1 cellular context compared by ENCODE assay signal in the genomic region with DNA sequence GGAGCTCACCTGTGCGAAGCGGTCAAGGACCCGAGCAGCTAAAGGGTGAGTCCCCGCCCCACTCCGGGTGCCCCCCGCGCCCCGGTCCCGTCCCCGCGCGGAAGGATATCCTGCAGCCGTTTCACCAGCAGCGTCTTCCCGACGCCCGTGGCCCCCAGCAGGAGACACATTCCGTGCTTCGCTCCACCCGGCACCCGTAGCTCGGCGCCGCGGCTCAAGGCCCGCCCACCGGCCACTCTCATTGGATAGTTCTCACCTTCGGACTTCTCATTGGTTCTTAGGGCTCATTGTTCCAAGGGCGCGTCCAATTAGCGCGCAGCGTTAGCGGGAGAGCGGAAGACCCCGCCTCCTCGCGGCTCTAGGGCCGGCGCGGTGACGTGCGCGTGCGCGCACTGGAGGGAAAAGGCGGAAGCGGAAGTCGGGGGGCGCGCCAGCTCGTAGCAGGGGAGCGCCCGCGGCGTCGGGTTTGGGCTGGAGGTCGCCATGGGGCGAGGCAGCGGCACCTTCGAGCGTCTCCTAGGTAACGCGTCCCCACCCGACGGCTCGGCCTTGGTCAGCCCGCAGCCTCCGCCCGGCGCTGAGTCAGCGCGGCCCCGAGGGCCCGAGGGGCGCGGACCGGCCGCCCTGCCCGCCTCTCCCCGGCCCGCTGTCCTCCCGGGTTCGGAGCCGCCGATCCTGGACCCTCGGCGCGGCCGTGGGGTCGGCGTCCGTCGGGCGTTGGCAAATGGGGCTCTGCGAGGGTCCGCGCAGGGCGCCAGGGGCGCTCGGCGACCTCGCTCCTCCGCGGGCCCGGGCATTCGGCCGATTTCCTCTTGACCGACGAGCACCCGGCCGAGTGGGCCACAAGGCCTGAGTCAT.
TF ChIP-seq lines count a peak whose summit lies in the region.

A gene with protein sequence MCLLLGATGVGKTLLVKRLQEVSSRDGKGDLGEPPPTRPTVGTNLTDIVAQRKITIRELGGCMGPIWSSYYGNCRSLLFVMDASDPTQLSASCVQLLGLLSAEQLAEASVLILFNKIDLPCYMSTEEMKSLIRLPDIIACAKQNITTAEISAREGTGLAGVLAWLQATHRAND (minus strand): TSS at position 214 of the 858 bp plus-strand sequence. CDS start 44 bp downstream, at position 170.
A gene with protein sequence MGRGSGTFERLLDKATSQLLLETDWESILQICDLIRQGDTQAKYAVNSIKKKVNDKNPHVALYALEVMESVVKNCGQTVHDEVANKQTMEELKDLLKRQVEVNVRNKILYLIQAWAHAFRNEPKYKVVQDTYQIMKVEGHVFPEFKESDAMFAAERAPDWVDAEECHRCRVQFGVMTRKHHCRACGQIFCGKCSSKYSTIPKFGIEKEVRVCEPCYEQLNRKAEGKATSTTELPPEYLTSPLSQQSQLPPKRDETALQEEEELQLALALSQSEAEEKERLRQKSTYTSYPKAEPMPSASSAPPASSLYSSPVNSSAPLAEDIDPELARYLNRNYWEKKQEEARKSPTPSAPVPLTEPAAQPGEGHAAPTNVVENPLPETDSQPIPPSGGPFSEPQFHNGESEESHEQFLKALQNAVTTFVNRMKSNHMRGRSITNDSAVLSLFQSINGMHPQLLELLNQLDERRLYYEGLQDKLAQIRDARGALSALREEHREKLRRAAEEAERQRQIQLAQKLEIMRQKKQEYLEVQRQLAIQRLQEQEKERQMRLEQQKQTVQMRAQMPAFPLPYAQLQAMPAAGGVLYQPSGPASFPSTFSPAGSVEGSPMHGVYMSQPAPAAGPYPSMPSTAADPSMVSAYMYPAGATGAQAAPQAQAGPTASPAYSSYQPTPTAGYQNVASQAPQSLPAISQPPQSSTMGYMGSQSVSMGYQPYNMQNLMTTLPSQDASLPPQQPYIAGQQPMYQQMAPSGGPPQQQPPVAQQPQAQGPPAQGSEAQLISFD (plus strand): TSS at position 428 of the 858 bp plus-strand sequence. CDS start 56 bp downstream, at position 484.

TF ChIP-seq in HepG2, 621 proteins besides CTCF, POLR2A, EP300 and RAD21 (continued from another document and continues in another):
- TF ChIP-seq NFE2L1 (CRISPR knock-in tag; IDR thresholded peaks at IDR 0.05; ENCODE audit: borderline replicate concordance) (no peak), SMARCC2 (IDR thresholded peaks at IDR 0.05) (no peak), NFYB (CRISPR knock-in tag; IDR thresholded peaks at IDR 0.05) (peak; percentile 99), ZNF484 (CRISPR knock-in tag; IDR thresholded peaks at IDR 0.05; ENCODE audit: borderline replicate concordance, low read depth) (no peak; the same call in 1 of the 2 replicates), NFKB2 (CRISPR knock-in tag; IDR thresholded peaks at IDR 0.05; ENCODE audit: borderline replicate concordance) (no peak; the same call in 1 of the 2 replicates), SAFB2 (CRISPR knock-in tag; IDR thresholded peaks at IDR 0.05; ENCODE audit: borderline replicate concordance, low read depth) (peak; percentile 63; the same call in 1 of the 2 replicates), ZNF720 (CRISPR knock-in tag; IDR thresholded peaks at IDR 0.05) (no peak), ZNF124 (CRISPR knock-in tag; IDR thresholded peaks at IDR 0.05) (0 out of 2 replicates have a peak, but pooled peaks have one; percentile 53), ZNF816 (CRISPR knock-in tag; IDR thresholded peaks at IDR 0.05; ENCODE audit: borderline replicate concordance) (0 out of 2 replicates have a peak, but pooled peaks have one; percentile 27), KLF15 (CRISPR knock-in tag; IDR thresholded peaks at IDR 0.05; ENCODE audit: borderline replicate concordance) (no peak), SRSF4 (IDR thresholded peaks at IDR 0.05; ENCODE audit: low read depth, low read length, poor library complexity, severe bottlenecking) (no peak), ZNF747 (CRISPR knock-in tag; IDR thresholded peaks at IDR 0.05; ENCODE audit: borderline replicate concordance) (peak; percentile 4; the same call in 1 of the 2 replicates), MIXL1 (CRISPR knock-in tag; IDR thresholded peaks at IDR 0.05) (peak; percentile 72), ZZZ3 (CRISPR knock-in tag; IDR thresholded peaks at IDR 0.05; ENCODE audit: borderline replicate concordance) (peak; percentile 68), NFIB (CRISPR knock-in tag; IDR thresholded peaks at IDR 0.05; ENCODE audit: borderline replicate concordance) (no peak), ETV6 (CRISPR knock-in tag; conservative IDR thresholded peaks at IDR 0.05) (0 out of 2 replicates have a peak, but pooled peaks have one; percentile 10), ZNF343 (CRISPR knock-in tag; IDR thresholded peaks at IDR 0.05) (peak; percentile 67), ZNF24 (IDR thresholded peaks at IDR 0.05) (no peak), CC2D1A (CRISPR knock-in tag; IDR thresholded peaks at IDR 0.05) (no peak), ZBTB3 (CRISPR knock-in tag; IDR thresholded peaks at IDR 0.05; ENCODE audit: borderline replicate concordance, low read depth) (0 out of 2 replicates have a peak, but pooled peaks have one; percentile 49), ZNF780A (CRISPR knock-in tag; IDR thresholded peaks at IDR 0.05) (no peak), PHB2 (IDR thresholded peaks at IDR 0.05; ENCODE audit: partially characterized antibody) (no peak), HIVEP1 (CRISPR knock-in tag; IDR thresholded peaks at IDR 0.05) (peak; percentile 88), ZNF749 (CRISPR knock-in tag; IDR thresholded peaks at IDR 0.05; ENCODE audit: borderline replicate concordance) (no peak), NR2C2 (CRISPR knock-in tag; IDR thresholded peaks at IDR 0.05; ENCODE audit: borderline replicate concordance) (peak; percentile 87), ZKSCAN8 (CRISPR knock-in tag; IDR thresholded peaks at IDR 0.05; ENCODE audit: borderline replicate concordance) (0 out of 2 replicates have a peak, but pooled peaks have one; percentile 35), TBX2 (CRISPR knock-in tag; IDR thresholded peaks at IDR 0.05; ENCODE audit: borderline replicate concordance) (peak; percentile 60; the same call in 1 of the 2 replicates), HNRNPL (IDR thresholded peaks at IDR 0.05; ENCODE audit: low read depth, low read length) (0 out of 2 replicates have a peak, but pooled peaks have one; percentile 54), TBP (CRISPR knock-in tag; IDR thresholded peaks at IDR 0.05) (no peak), ZSCAN9 (CRISPR knock-in tag; IDR thresholded peaks at IDR 0.05; ENCODE audit: borderline replicate concordance) (no peak; the same call in 1 of the 2 replicates), SIN3B (IDR thresholded peaks at IDR 0.05; ENCODE audit: low read length) (peak; percentile 45; the same call in 1 of the 2 replicates), RXRA (CRISPR knock-in tag; IDR thresholded peaks at IDR 0.05) (peak; percentile 62; the same call in 1 of the 2 replicates), ZNF777 (CRISPR knock-in tag; IDR thresholded peaks at IDR 0.05) (peak; percentile 97), NFRKB (IDR thresholded peaks at IDR 0.05) (no peak), MTF2 (CRISPR knock-in tag; IDR thresholded peaks at IDR 0.05; ENCODE audit: borderline replicate concordance) (no peak; the same call in 1 of the 2 replicates)
- TF ChIP-seq, protein P1, sequence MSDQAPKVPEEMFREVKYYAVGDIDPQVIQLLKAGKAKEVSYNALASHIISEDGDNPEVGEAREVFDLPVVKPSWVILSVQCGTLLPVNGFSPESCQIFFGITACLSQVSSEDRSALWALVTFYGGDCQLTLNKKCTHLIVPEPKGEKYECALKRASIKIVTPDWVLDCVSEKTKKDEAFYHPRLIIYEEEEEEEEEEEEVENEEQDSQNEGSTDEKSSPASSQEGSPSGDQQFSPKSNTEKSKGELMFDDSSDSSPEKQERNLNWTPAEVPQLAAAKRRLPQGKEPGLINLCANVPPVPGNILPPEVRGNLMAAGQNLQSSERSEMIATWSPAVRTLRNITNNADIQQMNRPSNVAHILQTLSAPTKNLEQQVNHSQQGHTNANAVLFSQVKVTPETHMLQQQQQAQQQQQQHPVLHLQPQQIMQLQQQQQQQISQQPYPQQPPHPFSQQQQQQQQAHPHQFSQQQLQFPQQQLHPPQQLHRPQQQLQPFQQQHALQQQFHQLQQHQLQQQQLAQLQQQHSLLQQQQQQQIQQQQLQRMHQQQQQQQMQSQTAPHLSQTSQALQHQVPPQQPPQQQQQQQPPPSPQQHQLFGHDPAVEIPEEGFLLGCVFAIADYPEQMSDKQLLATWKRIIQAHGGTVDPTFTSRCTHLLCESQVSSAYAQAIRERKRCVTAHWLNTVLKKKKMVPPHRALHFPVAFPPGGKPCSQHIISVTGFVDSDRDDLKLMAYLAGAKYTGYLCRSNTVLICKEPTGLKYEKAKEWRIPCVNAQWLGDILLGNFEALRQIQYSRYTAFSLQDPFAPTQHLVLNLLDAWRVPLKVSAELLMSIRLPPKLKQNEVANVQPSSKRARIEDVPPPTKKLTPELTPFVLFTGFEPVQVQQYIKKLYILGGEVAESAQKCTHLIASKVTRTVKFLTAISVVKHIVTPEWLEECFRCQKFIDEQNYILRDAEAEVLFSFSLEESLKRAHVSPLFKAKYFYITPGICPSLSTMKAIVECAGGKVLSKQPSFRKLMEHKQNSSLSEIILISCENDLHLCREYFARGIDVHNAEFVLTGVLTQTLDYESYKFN (CRISPR knock-in tag; conservative IDR thresholded peaks at IDR 0.05): peak; percentile 40
- TF ChIP-seq, protein P2, sequence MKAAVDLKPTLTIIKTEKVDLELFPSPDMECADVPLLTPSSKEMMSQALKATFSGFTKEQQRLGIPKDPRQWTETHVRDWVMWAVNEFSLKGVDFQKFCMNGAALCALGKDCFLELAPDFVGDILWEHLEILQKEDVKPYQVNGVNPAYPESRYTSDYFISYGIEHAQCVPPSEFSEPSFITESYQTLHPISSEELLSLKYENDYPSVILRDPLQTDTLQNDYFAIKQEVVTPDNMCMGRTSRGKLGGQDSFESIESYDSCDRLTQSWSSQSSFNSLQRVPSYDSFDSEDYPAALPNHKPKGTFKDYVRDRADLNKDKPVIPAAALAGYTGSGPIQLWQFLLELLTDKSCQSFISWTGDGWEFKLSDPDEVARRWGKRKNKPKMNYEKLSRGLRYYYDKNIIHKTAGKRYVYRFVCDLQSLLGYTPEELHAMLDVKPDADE (CRISPR knock-in tag; IDR thresholded peaks at IDR 0.05): peak; percentile 60; the same call in 1 of the 2 replicates
- TF ChIP-seq, protein P3, sequence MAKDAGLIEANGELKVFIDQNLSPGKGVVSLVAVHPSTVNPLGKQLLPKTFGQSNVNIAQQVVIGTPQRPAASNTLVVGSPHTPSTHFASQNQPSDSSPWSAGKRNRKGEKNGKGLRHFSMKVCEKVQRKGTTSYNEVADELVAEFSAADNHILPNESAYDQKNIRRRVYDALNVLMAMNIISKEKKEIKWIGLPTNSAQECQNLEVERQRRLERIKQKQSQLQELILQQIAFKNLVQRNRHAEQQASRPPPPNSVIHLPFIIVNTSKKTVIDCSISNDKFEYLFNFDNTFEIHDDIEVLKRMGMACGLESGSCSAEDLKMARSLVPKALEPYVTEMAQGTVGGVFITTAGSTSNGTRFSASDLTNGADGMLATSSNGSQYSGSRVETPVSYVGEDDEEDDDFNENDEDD (CRISPR knock-in tag; IDR thresholded peaks at IDR 0.05; ENCODE audit: borderline replicate concordance): no peak; the same call in 1 of the 2 replicates
- TF ChIP-seq, protein P4, sequence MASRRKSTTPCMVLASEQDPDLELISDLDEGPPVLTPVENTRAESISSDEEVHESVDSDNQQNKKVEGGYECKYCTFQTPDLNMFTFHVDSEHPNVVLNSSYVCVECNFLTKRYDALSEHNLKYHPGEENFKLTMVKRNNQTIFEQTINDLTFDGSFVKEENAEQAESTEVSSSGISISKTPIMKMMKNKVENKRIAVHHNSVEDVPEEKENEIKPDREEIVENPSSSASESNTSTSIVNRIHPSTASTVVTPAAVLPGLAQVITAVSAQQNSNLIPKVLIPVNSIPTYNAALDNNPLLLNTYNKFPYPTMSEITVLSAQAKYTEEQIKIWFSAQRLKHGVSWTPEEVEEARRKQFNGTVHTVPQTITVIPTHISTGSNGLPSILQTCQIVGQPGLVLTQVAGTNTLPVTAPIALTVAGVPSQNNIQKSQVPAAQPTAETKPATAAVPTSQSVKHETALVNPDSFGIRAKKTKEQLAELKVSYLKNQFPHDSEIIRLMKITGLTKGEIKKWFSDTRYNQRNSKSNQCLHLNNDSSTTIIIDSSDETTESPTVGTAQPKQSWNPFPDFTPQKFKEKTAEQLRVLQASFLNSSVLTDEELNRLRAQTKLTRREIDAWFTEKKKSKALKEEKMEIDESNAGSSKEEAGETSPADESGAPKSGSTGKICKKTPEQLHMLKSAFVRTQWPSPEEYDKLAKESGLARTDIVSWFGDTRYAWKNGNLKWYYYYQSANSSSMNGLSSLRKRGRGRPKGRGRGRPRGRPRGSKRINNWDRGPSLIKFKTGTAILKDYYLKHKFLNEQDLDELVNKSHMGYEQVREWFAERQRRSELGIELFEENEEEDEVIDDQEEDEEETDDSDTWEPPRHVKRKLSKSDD (CRISPR knock-in tag; IDR thresholded peaks at IDR 0.05; ENCODE audit: low read depth): no peak
- TF ChIP-seq, protein P5, sequence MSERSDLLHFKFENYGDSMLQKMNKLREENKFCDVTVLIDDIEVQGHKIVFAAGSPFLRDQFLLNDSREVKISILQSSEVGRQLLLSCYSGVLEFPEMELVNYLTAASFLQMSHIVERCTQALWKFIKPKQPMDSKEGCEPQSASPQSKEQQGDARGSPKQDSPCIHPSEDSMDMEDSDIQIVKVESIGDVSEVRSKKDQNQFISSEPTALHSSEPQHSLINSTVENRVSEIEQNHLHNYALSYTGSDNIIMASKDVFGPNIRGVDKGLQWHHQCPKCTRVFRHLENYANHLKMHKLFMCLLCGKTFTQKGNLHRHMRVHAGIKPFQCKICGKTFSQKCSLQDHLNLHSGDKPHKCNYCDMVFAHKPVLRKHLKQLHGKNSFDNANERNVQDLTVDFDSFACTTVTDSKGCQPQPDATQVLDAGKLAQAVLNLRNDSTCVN (CRISPR knock-in tag; IDR thresholded peaks at IDR 0.05; ENCODE audit: borderline replicate concordance): no peak; the same call in 1 of the 2 replicates
- TF ChIP-seq, protein P6, sequence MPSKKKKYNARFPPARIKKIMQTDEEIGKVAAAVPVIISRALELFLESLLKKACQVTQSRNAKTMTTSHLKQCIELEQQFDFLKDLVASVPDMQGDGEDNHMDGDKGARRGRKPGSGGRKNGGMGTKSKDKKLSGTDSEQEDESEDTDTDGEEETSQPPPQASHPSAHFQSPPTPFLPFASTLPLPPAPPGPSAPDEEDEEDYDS (CRISPR knock-in tag; IDR thresholded peaks at IDR 0.05): peak; percentile 85
- TF ChIP-seq, protein P7, sequence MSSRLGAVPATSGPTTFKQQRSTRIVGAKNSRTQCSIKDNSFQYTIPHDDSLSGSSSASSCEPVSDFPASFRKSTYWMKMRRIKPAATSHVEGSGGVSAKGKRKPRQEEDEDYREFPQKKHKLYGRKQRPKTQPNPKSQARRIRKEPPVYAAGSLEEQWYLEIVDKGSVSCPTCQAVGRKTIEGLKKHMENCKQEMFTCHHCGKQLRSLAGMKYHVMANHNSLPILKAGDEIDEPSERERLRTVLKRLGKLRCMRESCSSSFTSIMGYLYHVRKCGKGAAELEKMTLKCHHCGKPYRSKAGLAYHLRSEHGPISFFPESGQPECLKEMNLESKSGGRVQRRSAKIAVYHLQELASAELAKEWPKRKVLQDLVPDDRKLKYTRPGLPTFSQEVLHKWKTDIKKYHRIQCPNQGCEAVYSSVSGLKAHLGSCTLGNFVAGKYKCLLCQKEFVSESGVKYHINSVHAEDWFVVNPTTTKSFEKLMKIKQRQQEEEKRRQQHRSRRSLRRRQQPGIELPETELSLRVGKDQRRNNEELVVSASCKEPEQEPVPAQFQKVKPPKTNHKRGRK (CRISPR knock-in tag; IDR thresholded peaks at IDR 0.05): no peak
